ENCODE assay signal across 2 cellular contexts in the genomic region with DNA sequence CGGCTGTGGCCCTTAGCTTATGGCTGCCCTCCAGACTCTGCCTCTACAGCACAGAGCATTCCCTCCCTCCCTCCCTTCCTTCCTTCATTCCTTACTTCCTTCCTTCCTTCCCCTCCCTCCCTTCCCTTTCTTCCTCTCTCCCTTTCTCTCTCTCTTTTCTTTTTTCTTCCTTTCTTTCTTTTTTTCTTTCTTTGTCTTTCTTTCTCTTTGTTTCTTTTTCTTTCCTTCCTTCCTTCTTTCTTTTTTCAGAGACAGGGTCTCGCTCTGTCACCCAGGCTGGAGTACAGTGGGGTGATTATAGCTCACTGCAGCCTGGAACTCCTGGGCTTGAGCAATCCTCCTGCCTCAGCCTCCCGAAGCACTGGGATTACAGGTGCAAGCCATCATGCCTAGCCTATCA.
TF ChIP-seq lines count a peak whose summit lies in the region.

No MANE protein-coding gene starts in this region.

TF ChIP-seq in HepG2, 621 proteins besides CTCF, POLR2A, EP300 and RAD21:
- peak; percentile 19 for TF ChIP-seq HNRNPK (IDR thresholded peaks at IDR 0.05; ENCODE audit: low read depth, low read length, poor library complexity, severe bottlenecking)
- TF ChIP-seq ZNF12 (CRISPR knock-in tag; IDR thresholded peaks at IDR 0.05) = no peak
- TF ChIP-seq CBX2 (IDR thresholded peaks at IDR 0.05; ENCODE audit: low read depth, low read length) = no peak
- TF ChIP-seq CBX2 (CRISPR knock-in tag; IDR thresholded peaks at IDR 0.05; ENCODE audit: low read depth) = no peak
- TF ChIP-seq, protein P1, sequence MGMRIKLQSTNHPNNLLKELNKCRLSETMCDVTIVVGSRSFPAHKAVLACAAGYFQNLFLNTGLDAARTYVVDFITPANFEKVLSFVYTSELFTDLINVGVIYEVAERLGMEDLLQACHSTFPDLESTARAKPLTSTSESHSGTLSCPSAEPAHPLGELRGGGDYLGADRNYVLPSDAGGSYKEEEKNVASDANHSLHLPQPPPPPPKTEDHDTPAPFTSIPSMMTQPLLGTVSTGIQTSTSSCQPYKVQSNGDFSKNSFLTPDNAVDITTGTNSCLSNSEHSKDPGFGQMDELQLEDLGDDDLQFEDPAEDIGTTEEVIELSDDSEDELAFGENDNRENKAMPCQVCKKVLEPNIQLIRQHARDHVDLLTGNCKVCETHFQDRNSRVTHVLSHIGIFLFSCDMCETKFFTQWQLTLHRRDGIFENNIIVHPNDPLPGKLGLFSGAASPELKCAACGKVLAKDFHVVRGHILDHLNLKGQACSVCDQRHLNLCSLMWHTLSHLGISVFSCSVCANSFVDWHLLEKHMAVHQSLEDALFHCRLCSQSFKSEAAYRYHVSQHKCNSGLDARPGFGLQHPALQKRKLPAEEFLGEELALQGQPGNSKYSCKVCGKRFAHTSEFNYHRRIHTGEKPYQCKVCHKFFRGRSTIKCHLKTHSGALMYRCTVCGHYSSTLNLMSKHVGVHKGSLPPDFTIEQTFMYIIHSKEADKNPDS (CRISPR knock-in tag; IDR thresholded peaks at IDR 0.05) = no peak
- no peak for TF ChIP-seq TP53 (CRISPR knock-in tag; conservative IDR thresholded peaks at IDR 0.05)

TF ChIP-seq in K562, 482 proteins besides CTCF, POLR2A, EP300 and RAD21:
- TF ChIP-seq, protein P2, sequence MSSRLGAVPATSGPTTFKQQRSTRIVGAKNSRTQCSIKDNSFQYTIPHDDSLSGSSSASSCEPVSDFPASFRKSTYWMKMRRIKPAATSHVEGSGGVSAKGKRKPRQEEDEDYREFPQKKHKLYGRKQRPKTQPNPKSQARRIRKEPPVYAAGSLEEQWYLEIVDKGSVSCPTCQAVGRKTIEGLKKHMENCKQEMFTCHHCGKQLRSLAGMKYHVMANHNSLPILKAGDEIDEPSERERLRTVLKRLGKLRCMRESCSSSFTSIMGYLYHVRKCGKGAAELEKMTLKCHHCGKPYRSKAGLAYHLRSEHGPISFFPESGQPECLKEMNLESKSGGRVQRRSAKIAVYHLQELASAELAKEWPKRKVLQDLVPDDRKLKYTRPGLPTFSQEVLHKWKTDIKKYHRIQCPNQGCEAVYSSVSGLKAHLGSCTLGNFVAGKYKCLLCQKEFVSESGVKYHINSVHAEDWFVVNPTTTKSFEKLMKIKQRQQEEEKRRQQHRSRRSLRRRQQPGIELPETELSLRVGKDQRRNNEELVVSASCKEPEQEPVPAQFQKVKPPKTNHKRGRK (tag; IDR thresholded peaks at IDR 0.05) = peak; percentile 74; the same call in 1 of the 2 replicates
- TF ChIP-seq HNRNPH1 (optimal IDR thresholded peaks at IDR 0.05; ENCODE audit: low read depth, low read length) (no peak), ARHGAP35 (IDR thresholded peaks at IDR 0.05; ENCODE audit: partially characterized antibody) (no peak), ZNF431 (CRISPR knock-in tag; IDR thresholded peaks at IDR 0.05) (no peak), C11orf30 (IDR thresholded peaks at IDR 0.05; ENCODE audit: low read depth) (no peak)
- TF ChIP-seq, protein P3, sequence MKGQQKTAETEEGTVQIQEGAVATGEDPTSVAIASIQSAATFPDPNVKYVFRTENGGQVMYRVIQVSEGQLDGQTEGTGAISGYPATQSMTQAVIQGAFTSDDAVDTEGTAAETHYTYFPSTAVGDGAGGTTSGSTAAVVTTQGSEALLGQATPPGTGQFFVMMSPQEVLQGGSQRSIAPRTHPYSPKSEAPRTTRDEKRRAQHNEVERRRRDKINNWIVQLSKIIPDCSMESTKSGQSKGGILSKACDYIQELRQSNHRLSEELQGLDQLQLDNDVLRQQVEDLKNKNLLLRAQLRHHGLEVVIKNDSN (CRISPR knock-in tag; IDR thresholded peaks at IDR 0.05) = no peak
- TF ChIP-seq, protein P4, sequence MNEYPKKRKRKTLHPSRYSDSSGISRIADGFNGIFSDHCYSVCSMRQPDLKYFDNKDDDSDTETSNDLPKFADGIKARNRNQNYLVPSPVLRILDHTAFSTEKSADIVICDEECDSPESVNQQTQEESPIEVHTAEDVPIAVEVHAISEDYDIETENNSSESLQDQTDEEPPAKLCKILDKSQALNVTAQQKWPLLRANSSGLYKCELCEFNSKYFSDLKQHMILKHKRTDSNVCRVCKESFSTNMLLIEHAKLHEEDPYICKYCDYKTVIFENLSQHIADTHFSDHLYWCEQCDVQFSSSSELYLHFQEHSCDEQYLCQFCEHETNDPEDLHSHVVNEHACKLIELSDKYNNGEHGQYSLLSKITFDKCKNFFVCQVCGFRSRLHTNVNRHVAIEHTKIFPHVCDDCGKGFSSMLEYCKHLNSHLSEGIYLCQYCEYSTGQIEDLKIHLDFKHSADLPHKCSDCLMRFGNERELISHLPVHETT (CRISPR knock-in tag; conservative IDR thresholded peaks at IDR 0.05 in 1 of 2, IDR thresholded peaks at IDR 0.05 in 1 of 2) = no peak
